In genomic region chr12:14714437-14714836, GRCh38 we compare ENCODE assay signal across 1 cellular context.
TF ChIP-seq lines count a peak whose summit lies in the region.

No MANE protein-coding gene starts in this region.

TF ChIP-seq in GM23338, 12 proteins besides CTCF, POLR2A, EP300 and RAD21 (continued from another document):
- no peak for TF ChIP-seq REST (IDR thresholded peaks at IDR 0.05; ENCODE audit: unreplicated experiment)
- no peak for TF ChIP-seq ZNF331 (CRISPR knock-in tag; IDR thresholded peaks at IDR 0.05; ENCODE audit: low read depth)
- TF ChIP-seq CREB1 (CRISPR knock-in tag; IDR thresholded peaks at IDR 0.05; ENCODE audit: low read depth), result no peak
- TF ChIP-seq EZH2phosphoT487 (IDR thresholded peaks at IDR 0.05; ENCODE audit: unreplicated experiment), result no peak
- no peak for TF ChIP-seq ZNF114 (CRISPR knock-in tag; IDR thresholded peaks at IDR 0.05)
- TF ChIP-seq ETS1 (IDR thresholded peaks at IDR 0.05), result no peak
